In genomic region chr1:90948301-90948700, GRCh38 we compare ENCODE assay signal across 36 cellular contexts.
"Had no signal": no experiment of that assay in that cellular context is flagged by ENCODE, and none has a peak within 500 bp of the region (broad histone marks: within the 10 kb centered on the region; RNA-seq: fewer than 3 reads in every experiment).

No MANE protein-coding gene starts in this region.

- H3K9me3 ChIP-seq: MG63 had no signal

- H3K4me2 ChIP-seq: KMS-11 had no signal

- H3K9ac ChIP-seq: KMS-11 had no signal

- H3K4me3 ChIP-seq: MG63 had no signal

- H3K27ac ChIP-seq: KMS-11 had no signal

- H3K27me3 ChIP-seq: MG63 had no signal

- DNase-seq: Karpas-422, Kasumi-1, KG1, MG63, MM.1S, MV-4-11, NCI-H1048, NCI-H1092, NCI-H1092 treated with DMSO at 0.1 percent for 48 hours, NCI-H1105, NCI-H1105 treated with DMSO at 0.1 percent for 48 hours, NCI-H1417, NCI-H1417 treated with DMSO at 0.1 percent for 48 hours, NCI-H1436, NCI-H1436 treated with DMSO at 0.1 percent for 48 hours, NCI-H146, NCI-H1694, NCI-H1694 treated with DMSO at 0.1 percent for 48 hours, NCI-H187, NCI-H187 treated with DMSO at 0.1 percent for 48 hours, NCI-H1930, NCI-H2029, NCI-H2029 treated with DMSO at 0.1 percent for 48 hours, NCI-H2081, NCI-H2081 treated with DMSO at 0.1 percent for 48 hours, NCI-H2107, NCI-H2171, NCI-H2171 treated with DMSO at 0.1 percent for 48 hours, NCI-H2227 treated with DMSO at 0.1 percent for 48 hours, NCI-H226, NCI-H345, NCI-H446, NCI-H446 treated with DMSO at 0.1 percent for 48 hours, NCI-H510A, NCI-H510A treated with DMSO at 0.1 percent for 48 hours had no signal

- H3K36me3 ChIP-seq: MG63 had no signal
